8 cellular contexts compared by ENCODE assay signal in genomic region chr16:9078467-9079429, GRCh38. TPM values are rescaled to one million over a fixed set of nuclear protein-coding genes. Genes with fewer than 3 reads are reported as not detected.
DNase-seq lines count a peak whose midpoint lies in the region; ATAC-seq and TF ChIP-seq lines count a peak whose summit lies in the region.
"Not testable (repeated sequence)": the region's sequence is repeated elsewhere in the genome, so short reads cannot be mapped to it uniquely, and the experiment has no call there.

No MANE protein-coding gene starts in this region.

- CTCF ChIA-PET in Panc1 (lab: Charles Lee), result not testable (repeated sequence)
- CTCF ChIA-PET in activated CD4-positive, alpha-beta memory T cell treated with anti-CD3 and anti-CD28 coated beads for 36 hours (lab: Charles Lee), result interaction anchor here (0.6 to 2.8 kb wide), 4 partner anchors 10 to 177 kb away, joined by 3 to 12 read pairs (median 3); partner anchors contain the start of gene HAPSTR1

- peaks cover 15 to 23% (median 19%) of the 10 kb centered on the region in 3 donors for H3K4me1 Mint-ChIP-seq in IgD-negative memory B cell
- peaks cover 27% of the 10 kb centered on the region for H3K4me1 Mint-ChIP-seq in activated CD4-positive, alpha-beta memory T cell treated with anti-CD3 and anti-CD28 coated beads for 36 hours (ENCODE audit: low read depth)
- H3K4me1 Mint-ChIP-seq in effector memory CD8-positive, alpha-beta T cell (ENCODE audit: low read depth in 2 of 2), result not testable (repeated sequence)
- peaks cover 26% of the 10 kb centered on the region for H3K4me1 Mint-ChIP-seq in stimulated activated memory B cell treated with anti-CD40 and anti-IgM and Interleukin-4, amounts not matched to agents 10 μg/mL and 1 μg/mL and 100 μg/mL, for 72 hours

- in situ Hi-C loops in Caki2 (cut with HindIII; ENCODE audit: low pct_unique_long_range_greater_than_20kb, low sequenced_read_pairs); Panc1 (cut with HindIII; ENCODE audit: low pct_unique_long_range_greater_than_20kb, low sequenced_read_pairs): not testable (repeated sequence)

- POLR2A ChIA-PET in Panc1 (lab: Charles Lee), result interaction anchor here (0.6 kb wide), 1 partner anchor 419 kb away, joined by 5 read pairs; no protein-coding TSS in a partner anchor
- POLR2A ChIA-PET in activated CD4-positive, alpha-beta memory T cell treated with anti-CD3 and anti-CD28 coated beads for 36 hours (lab: Charles Lee), result interaction anchor here (0.9 to 3.5 kb wide), 5 partner anchors 10 to 210 kb away, joined by 3 to 28 read pairs (median 3); partner anchors contain the start of genes CARHSP1 and HAPSTR1

- H3K27me3 Mint-ChIP-seq in IgD-negative memory B cell; activated CD4-positive, alpha-beta memory T cell treated with anti-CD3 and anti-CD28 coated beads for 36 hours; stimulated activated memory B cell treated with anti-CD40 and anti-IgM and Interleukin-4, amounts not matched to agents 10 μg/mL and 1 μg/mL and 100 μg/mL, for 72 hours: not testable (repeated sequence)
- H3K27me3 Mint-ChIP-seq in effector memory CD8-positive, alpha-beta T cell, result peaks cover 0 to 15% of the 10 kb centered on the region in 2 donors

- peak; percentile 62 for ATAC-seq in GM21528 (IDR thresholded peaks at IDR 0.05; ENCODE audit: low FRiP score, unreplicated experiment)
- ATAC-seq in Panc1, result not testable (repeated sequence)
- peak; percentile 69 for ATAC-seq in effector memory CD8-positive, alpha-beta T cell (replicated peaks)
- peak; percentile 95 for ATAC-seq in left colon
- ATAC-seq in stimulated activated memory B cell treated with anti-CD40 and anti-IgM and Interleukin-4, amounts not matched to agents 10 μg/mL and 1 μg/mL and 100 μg/mL, for 72 hours, result peak; percentile 87

- TF ChIP-seq CTCF in Panc1 (IDR thresholded peaks at IDR 0.05), result not testable (repeated sequence)

- H3K4me1 ChIP-seq in Panc1 (ENCODE audit: control insufficient read depth, insufficient read depth, low read length), result peaks cover 28% of the 10 kb centered on the region

- H3K4me3 Mint-ChIP-seq in IgD-negative memory B cell, result peak overlapping the region in 2 of 4 donors; percentile 61 to 90
- H3K4me3 Mint-ChIP-seq in activated CD4-positive, alpha-beta memory T cell treated with anti-CD3 and anti-CD28 coated beads for 36 hours; effector memory CD8-positive, alpha-beta T cell; stimulated activated memory B cell treated with anti-CD40 and anti-IgM and Interleukin-4, amounts not matched to agents 10 μg/mL and 1 μg/mL and 100 μg/mL, for 72 hours: not testable (repeated sequence)

- H3K36me3 ChIP-seq in Panc1 (ENCODE audit: control insufficient read depth, insufficient read depth, low read length), result not testable (repeated sequence)

- not testable (repeated sequence) for H3K36me3 Mint-ChIP-seq in IgD-negative memory B cell; effector memory CD8-positive, alpha-beta T cell (ENCODE audit: insufficient read depth); stimulated activated memory B cell treated with anti-CD40 and anti-IgM and Interleukin-4, amounts not matched to agents 10 μg/mL and 1 μg/mL and 100 μg/mL, for 72 hours
- peaks cover 15% of the 10 kb centered on the region for H3K36me3 Mint-ChIP-seq in activated CD4-positive, alpha-beta memory T cell treated with anti-CD3 and anti-CD28 coated beads for 36 hours

- H3K9me3 ChIP-seq in Panc1 (ENCODE audit: control insufficient read depth, insufficient read depth, low read depth, low read length), result not testable (repeated sequence)

- H3K27ac Mint-ChIP-seq in IgD-negative memory B cell, result peak overlapping the region; percentile 25 to 86 (median 38)
- peak overlapping the region; percentile 88 for H3K27ac Mint-ChIP-seq in activated CD4-positive, alpha-beta memory T cell treated with anti-CD3 and anti-CD28 coated beads for 36 hours
- H3K27ac Mint-ChIP-seq in effector memory CD8-positive, alpha-beta T cell, result not testable (repeated sequence)
- H3K27ac Mint-ChIP-seq in stimulated activated memory B cell treated with anti-CD40 and anti-IgM and Interleukin-4, amounts not matched to agents 10 μg/mL and 1 μg/mL and 100 μg/mL, for 72 hours, result peak overlapping the region; percentile 40

- peak; percentile 80 for DNase-seq in Caki2 (ENCODE audit: low read depth)
- DNase-seq in Panc1 (ENCODE audit: low read depth, low spot score), result not testable (repeated sequence)
- DNase-seq in activated CD4-positive, alpha-beta memory T cell treated with anti-CD3 and anti-CD28 coated beads for 36 hours, result peak; percentile 66
- DNase-seq in effector memory CD8-positive, alpha-beta T cell, result peak in 2 of 3 experiments; percentile 12 to 17
- DNase-seq in left colon, result peak; percentile 16 to 36

- intact Hi-C loops in Panc1 (cut with micrococcal nuclease; ENCODE audit: unreplicated experiment); left colon (cut with DNase I, micrococcal nuclease): not testable (repeated sequence)
- intact Hi-C loops in activated CD4-positive, alpha-beta memory T cell treated with anti-CD3 and anti-CD28 coated beads for 36 hours (cut with micrococcal nuclease), result loop anchor here (1.0 to 5.0 kb wide), 2 partner anchors 10 to 211 kb away; partner anchors contain the start of gene CARHSP1

- H3K9me3 Mint-ChIP-seq in IgD-negative memory B cell; activated CD4-positive, alpha-beta memory T cell treated with anti-CD3 and anti-CD28 coated beads for 36 hours; effector memory CD8-positive, alpha-beta T cell; stimulated activated memory B cell treated with anti-CD40 and anti-IgM and Interleukin-4, amounts not matched to agents 10 μg/mL and 1 μg/mL and 100 μg/mL, for 72 hours: not testable (repeated sequence)

- H3K27ac ChIP-seq in Panc1 (ENCODE audit: low read length), result peak overlapping the region; percentile 12; the same call in 1 of the 2 replicates

- H3K27me3 ChIP-seq in Panc1 (ENCODE audit: control insufficient read depth, insufficient read depth, low read length), result not testable (repeated sequence)

- H3K4me3 ChIP-seq in Panc1 (ENCODE audit: low read depth in 2 of 2, low read length in 2 of 2), result not testable (repeated sequence)

- BruUV-seq in Panc1 (replicated peaks; lab: Mats Ljungman, UMichigan), result not testable (repeated sequence)

RNA-seq across cellular contexts. Expression of gene HAPSTR1, which starts 12.7 kb away (rescaled TPM):
- total RNA-seq in Caki2 (2014; rRNA removed; shearing (Covaris generic); ENCODE audit: low replicate concordance), result 37.4 and 48.2 TPM in 2 replicates
- polyA plus RNA-seq in IgD-negative memory B cell, result 20.2 TPM
- total RNA-seq in Panc1 (2021; ENCODE audit: unreplicated experiment), result 49.9 TPM
- polyA plus RNA-seq in Panc1 (2012; ENCODE audit: insufficient read length), result 15.7 TPM
- 10 to 100 TPM; 47.1 to 49.1 TPM for total RNA-seq in activated CD4-positive, alpha-beta memory T cell treated with anti-CD3 and anti-CD28 coated beads for 36 hours
- 10 to 100 TPM; 46.4 to 58.9 TPM for total RNA-seq in left colon
